Comparison of ENCODE assay signal across 8 cellular contexts in genomic region chr2:145751634-145752033, GRCh38.
DNase-seq lines count a peak whose midpoint lies in the region; ATAC-seq and TF ChIP-seq lines count a peak whose summit lies in the region.

No MANE protein-coding gene starts in this region.

- H3K27me3 ChIP-seq in HCT116 (ENCODE audit: insufficient read depth, low read length) (no peaks in the 10 kb centered on the region), endodermal cell (ENCODE audit: control insufficient read depth, insufficient read depth, low read length, poor library complexity, severe bottlenecking) (no peaks in the 10 kb centered on the region)
- H3K27me3 ChIP-seq in naive thymus-derived CD4-positive, alpha-beta T cell (ENCODE audit: control insufficient read depth in 2 of 2, insufficient read depth in 2 of 2, low read length in 2 of 2): no peaks in the 10 kb centered on the region

- TF ChIP-seq RAD21 in HCT116 (IDR thresholded peaks at IDR 0.05; ENCODE audit: low read depth): no peak

- no peak overlapping the region for H3K4me3 ChIP-seq in HCT116 (replicated peaks in 1 of 2; ENCODE audit: low read depth in 1 of 2, low read length in 2 of 2)
- no peak overlapping the region for H3K4me3 ChIP-seq in endodermal cell (ENCODE audit: low read length)
- H3K4me3 ChIP-seq in naive thymus-derived CD4-positive, alpha-beta T cell (ENCODE audit: low read length): no peak overlapping the region

- POLR2A ChIA-PET in HCT116 (lab: Charles Lee): no interaction called here
- POLR2A ChIA-PET in naive thymus-derived CD4-positive, alpha-beta T cell (lab: Charles Lee): no interaction called here

- CTCF ChIA-PET in HCT116 (lab: Charles Lee): no interaction called here
- CTCF ChIA-PET in naive thymus-derived CD4-positive, alpha-beta T cell (lab: Charles Lee): no interaction called here
- CTCF ChIA-PET in activated naive CD4-positive, alpha-beta T cell treated with anti-CD3 and anti-CD28 coated beads for 36 hours (lab: Charles Lee): interaction anchor here (0.5 kb wide), 1 partner anchor 150 kb away, joined by 3 read pairs; no protein-coding TSS in a partner anchor

- H3K36me3 ChIP-seq in HCT116 (ENCODE audit: control insufficient read depth in 1 of 2, insufficient read depth in 2 of 2, low read length in 2 of 2) (no peaks in the 10 kb centered on the region), endodermal cell (ENCODE audit: control insufficient read depth, insufficient read depth, low read length) (no peaks in the 10 kb centered on the region)
- no peaks in the 10 kb centered on the region for H3K36me3 ChIP-seq in naive thymus-derived CD4-positive, alpha-beta T cell (ENCODE audit: control insufficient read depth in 2 of 3, insufficient read depth in 3 of 3, low read length in 3 of 3)

- no peaks in the 10 kb centered on the region for H3K9me3 Mint-ChIP-seq in endodermal cell
- peaks cover 0 to 6% (median 0%) of the 10 kb centered on the region in 11 donors for H3K9me3 Mint-ChIP-seq in naive thymus-derived CD4-positive, alpha-beta T cell
- H3K9me3 Mint-ChIP-seq in activated naive CD4-positive, alpha-beta T cell treated with anti-CD3 and anti-CD28 coated beads for 36 hours: no peaks in the 10 kb centered on the region

- no TSS peak for BruUV-seq in HCT116 (replicated peaks; lab: Mats Ljungman, UMichigan)

- ATAC-seq in GM18499 (IDR thresholded peaks at IDR 0.05; ENCODE audit: insufficient read depth, unreplicated experiment): peak; percentile 92
- ATAC-seq in HCT116: no peak
- ATAC-seq in naive thymus-derived CD4-positive, alpha-beta T cell: peak; percentile 81

- H3K9me3 ChIP-seq in HCT116 (ENCODE audit: control insufficient read depth in 1 of 2, insufficient read depth in 1 of 2, low read depth in 1 of 2, low read length in 2 of 2): no peaks in the 10 kb centered on the region
- H3K9me3 ChIP-seq in endodermal cell (ENCODE audit: control insufficient read depth, low read length): no peaks in the 10 kb centered on the region
- no peaks in the 10 kb centered on the region for H3K9me3 ChIP-seq in naive thymus-derived CD4-positive, alpha-beta T cell (ENCODE audit: control insufficient read depth in 2 of 3, low read length in 3 of 3)

- RAD21 ChIA-PET in HCT116 (lab: Charles Lee; ENCODE audit: low non-redundant PET in 1 of 2, low total read pairs in 2 of 2, uncharacterized antibody in 2 of 2, unreplicated experiment in 2 of 2): no interaction called here

- intact Hi-C loops in HCT116 (cut with micrococcal nuclease): loop anchor here (2.0 to 5.0 kb wide), 2 partner anchors 1589 to 1909 kb away; no protein-coding TSS in a partner anchor
- intact Hi-C loops in naive thymus-derived CD4-positive, alpha-beta T cell (cut with micrococcal nuclease): no loop called here
- intact Hi-C loops in activated naive CD4-positive, alpha-beta T cell treated with anti-CD3 and anti-CD28 coated beads for 36 hours (cut with micrococcal nuclease): no loop called here

- WGBS in endodermal cell (ENCODE audit: insufficient coverage in 1 of 2, insufficient read length in 1 of 2), 2 experiments: 72 to 74% methylated on average over 3 to 6 of the region's 6 CpGs

- H3K27ac ChIP-seq in HCT116 (ENCODE audit: low read depth, low read length) (no peak overlapping the region), endodermal cell (ENCODE audit: low read depth, low read length) (no peak overlapping the region)
- no peak overlapping the region for H3K27ac ChIP-seq in naive thymus-derived CD4-positive, alpha-beta T cell (ENCODE audit: low read depth, low read length)

- no peaks in the 10 kb centered on the region for H4K20me1 ChIP-seq in HCT116 (ENCODE audit: insufficient read depth)

- peaks cover 3 to 5% of the 10 kb centered on the region in 2 experiments; a peak in 3 of 4 replicates for H3K4me1 ChIP-seq in HCT116 (ENCODE audit: control insufficient read depth in 1 of 2, insufficient read depth in 2 of 2, low read length in 2 of 2)
- H3K4me1 ChIP-seq in endodermal cell (ENCODE audit: control insufficient read depth, insufficient read depth, low read length): no peaks in the 10 kb centered on the region
- H3K4me1 ChIP-seq in naive thymus-derived CD4-positive, alpha-beta T cell (ENCODE audit: control insufficient read depth in 2 of 2, insufficient read depth in 2 of 2, low read length in 2 of 2): no peaks in the 10 kb centered on the region

- no peaks in the 10 kb centered on the region for H3K27me3 Mint-ChIP-seq in endodermal cell (ENCODE audit: insufficient read depth)
- H3K27me3 Mint-ChIP-seq in naive thymus-derived CD4-positive, alpha-beta T cell: peaks cover 0 to 2% (median 0%) of the 10 kb centered on the region in 5 donors
- peaks cover 2% of the 10 kb centered on the region for H3K27me3 Mint-ChIP-seq in activated naive CD4-positive, alpha-beta T cell treated with anti-CD3 and anti-CD28 coated beads for 36 hours (ENCODE audit: low read depth)

- H3K9me2 ChIP-seq in HCT116 (ENCODE audit: insufficient read depth): no peaks in the 10 kb centered on the region

- no peaks in the 10 kb centered on the region for H3K79me2 ChIP-seq in HCT116 (ENCODE audit: insufficient read depth, low read length)

- DNase-seq in HCT116 (ENCODE audit: low read depth, low spot score): no peak
- peak; percentile 97 for DNase-seq in MV-4-11 (lab: John Stamatoyannopoulos, UW)
- peak; percentile 57 for DNase-seq in endodermal cell
- DNase-seq in naive thymus-derived CD4-positive, alpha-beta T cell: no peak
- DNase-seq in DMS79 (lab: John Stamatoyannopoulos, UW): no peak
- no peak for DNase-seq in NCI-H524 treated with DMSO at 0.1 percent for 48 hours (lab: John Stamatoyannopoulos, UW)
- no peak for DNase-seq in activated naive CD4-positive, alpha-beta T cell treated with anti-CD3 and anti-CD28 coated beads for 36 hours

- no peaks in the 10 kb centered on the region for H3K36me3 Mint-ChIP-seq in endodermal cell (ENCODE audit: low read depth)
- H3K36me3 Mint-ChIP-seq in naive thymus-derived CD4-positive, alpha-beta T cell: no peaks in the 10 kb centered on the region
- no peaks in the 10 kb centered on the region for H3K36me3 Mint-ChIP-seq in activated naive CD4-positive, alpha-beta T cell treated with anti-CD3 and anti-CD28 coated beads for 36 hours (ENCODE audit: low read depth)

- TF ChIP-seq CTCF in HCT116 (IDR thresholded peaks at IDR 0.05 in 2 of 3, conservative IDR thresholded peaks at IDR 0.05 in 1 of 3; ENCODE audit: borderline replicate concordance in 1 of 3, insufficient read depth in 1 of 3, low read depth in 2 of 3, low read length in 2 of 3) (no peak), endodermal cell (conservative IDR thresholded peaks at IDR 0.05) (no peak)

- 0 out of 2 replicates have a peak overlapping the region, but pooled peaks have one; percentile 29 for H3K4me2 ChIP-seq in HCT116 (ENCODE audit: low read length)

- no peak overlapping the region for H3K27ac Mint-ChIP-seq in endodermal cell
- no peak overlapping the region for H3K27ac Mint-ChIP-seq in naive thymus-derived CD4-positive, alpha-beta T cell
- no peak overlapping the region for H3K27ac Mint-ChIP-seq in activated naive CD4-positive, alpha-beta T cell treated with anti-CD3 and anti-CD28 coated beads for 36 hours

- H3K4me3 Mint-ChIP-seq in endodermal cell: no peak overlapping the region
- H3K4me3 Mint-ChIP-seq in naive thymus-derived CD4-positive, alpha-beta T cell: no peak overlapping the region
- no peak overlapping the region for H3K4me3 Mint-ChIP-seq in activated naive CD4-positive, alpha-beta T cell treated with anti-CD3 and anti-CD28 coated beads for 36 hours

- TF ChIP-seq POLR2A in HCT116 (IDR thresholded peaks at IDR 0.05; ENCODE audit: borderline replicate concordance, extremely low read depth, insufficient read depth, insufficient read length): no peak

- no peak overlapping the region for H2AFZ ChIP-seq in HCT116 (ENCODE audit: low read depth, low read length, poor library complexity, severe bottlenecking)

- H3K9ac ChIP-seq in HCT116 (ENCODE audit: low read length) (no peak overlapping the region), endodermal cell (ENCODE audit: extremely low read depth, low read length, poor library complexity, severe bottlenecking) (no peak overlapping the region)

- peaks cover 29% of the 10 kb centered on the region for H3K4me1 Mint-ChIP-seq in endodermal cell
- peaks cover 0 to 11% (median 0%) of the 10 kb centered on the region in 7 donors for H3K4me1 Mint-ChIP-seq in naive thymus-derived CD4-positive, alpha-beta T cell
- H3K4me1 Mint-ChIP-seq in activated naive CD4-positive, alpha-beta T cell treated with anti-CD3 and anti-CD28 coated beads for 36 hours (ENCODE audit: low read depth): no peaks in the 10 kb centered on the region

TF ChIP-seq in HCT116, 20 proteins besides CTCF, POLR2A, EP300 and RAD21 (continues in another document):
- no peak for TF ChIP-seq ZNF274 (IDR thresholded peaks at IDR 0.05; ENCODE audit: low read depth, low read length)
- no peak for TF ChIP-seq ZBTB33 (IDR thresholded peaks at IDR 0.05; ENCODE audit: extremely low read depth, insufficient replicate concordance, low read length)
- TF ChIP-seq SRF (IDR thresholded peaks at IDR 0.05; ENCODE audit: low read depth): no peak
- TF ChIP-seq, protein P1, sequence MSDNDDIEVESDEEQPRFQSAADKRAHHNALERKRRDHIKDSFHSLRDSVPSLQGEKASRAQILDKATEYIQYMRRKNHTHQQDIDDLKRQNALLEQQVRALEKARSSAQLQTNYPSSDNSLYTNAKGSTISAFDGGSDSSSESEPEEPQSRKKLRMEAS (IDR thresholded peaks at IDR 0.05): no peak
- no peak for TF ChIP-seq EZH2phosphoT487 (IDR thresholded peaks at IDR 0.05; ENCODE audit: borderline replicate concordance)
- TF ChIP-seq ZFX (IDR thresholded peaks at IDR 0.05): no peak
- no peak for TF ChIP-seq EGR1 (IDR thresholded peaks at IDR 0.05; ENCODE audit: low read depth)
- no peak for TF ChIP-seq YY1 (IDR thresholded peaks at IDR 0.05; ENCODE audit: extremely low read depth, insufficient replicate concordance, low read depth, low read length)
- no peak for TF ChIP-seq SIN3A (IDR thresholded peaks at IDR 0.05; ENCODE audit: low read depth)
- no peak for TF ChIP-seq TCF7L2 (IDR thresholded peaks at IDR 0.05; ENCODE audit: borderline replicate concordance, extremely low read depth, insufficient read depth, insufficient read length)
- TF ChIP-seq EZH2 (IDR thresholded peaks at IDR 0.05): no peak

Comparison
In these comparisons a context has a peak if more than half of its experiments do, and no peak if none do; other contexts are left out.
1. DNase-seq: peak in MV-4-11 (single experiment) and endodermal cell (single experiment); none in HCT116 (single experiment), naive thymus-derived CD4-positive, alpha-beta T cell (0 of 9), DMS79 (single experiment), NCI-H524 treated with DMSO at 0.1 percent for 48 hours (single experiment) and activated naive CD4-positive, alpha-beta T cell treated with anti-CD3 and anti-CD28 coated beads for 36 hours (single experiment).